8 cellular contexts compared by ENCODE assay signal in the genomic region with DNA sequence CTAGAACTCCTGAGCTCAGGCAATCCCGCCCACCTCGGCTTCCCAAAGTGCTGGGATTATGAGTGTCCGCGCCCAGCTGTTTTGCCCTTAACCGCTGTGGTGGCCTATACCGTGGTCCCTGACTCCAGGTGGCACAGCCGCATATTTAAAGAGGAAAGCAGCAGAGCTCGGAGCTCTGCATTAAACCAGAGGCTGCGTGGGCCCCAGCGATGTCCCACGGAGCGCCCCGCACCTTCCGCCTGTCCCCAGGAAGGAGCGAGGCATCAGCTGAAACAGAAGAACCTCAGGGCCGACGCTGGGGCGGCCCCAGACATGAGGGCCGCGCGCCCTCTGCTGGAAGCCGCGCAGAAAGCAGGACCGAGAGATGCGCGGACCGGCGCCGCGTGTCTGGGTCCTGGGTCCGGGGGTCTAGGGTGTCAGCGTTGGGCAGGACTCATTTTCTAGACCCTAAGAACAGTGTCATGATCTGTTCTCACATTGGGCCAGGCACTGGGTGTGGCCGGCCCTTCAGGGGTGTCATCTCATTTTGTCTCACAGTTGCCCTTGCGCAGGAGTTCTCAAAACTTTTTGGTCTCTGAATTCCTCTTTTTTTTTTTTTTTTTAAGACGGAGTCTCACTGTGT. TPM values are rescaled to one million over a fixed set of nuclear protein-coding genes. Genes with fewer than 3 reads are reported as not detected.
DNase-seq lines count a peak whose midpoint lies in the region; ATAC-seq and TF ChIP-seq lines count a peak whose summit lies in the region.

No MANE protein-coding gene starts in this region.

- in situ Hi-C loops in GM13976 (cut with MboI; ENCODE audit: low sequenced_read_pairs, unreplicated experiment) (no loop called here), brain microvascular endothelial cell (cut with HindIII; ENCODE audit: low pct_ligation_motif_present, low sequenced_read_pairs) (no loop called here)

- H3K36me3 ChIP-seq in brain microvascular endothelial cell (replicated peaks): no peaks in the 10 kb centered on the region

- peak; percentile 92 for TF ChIP-seq CTCF in GM13976 (IDR thresholded peaks at IDR 0.05; ENCODE audit: borderline replicate concordance, control extremely low read depth, extremely low read depth, insufficient read depth, missing control alignments)
- TF ChIP-seq CTCF in VCaP (conservative IDR thresholded peaks at IDR 0.05): peak; percentile 97
- TF ChIP-seq CTCF in brain microvascular endothelial cell (IDR thresholded peaks at IDR 0.05; ENCODE audit: low read depth, low read length, missing control alignments): peak; percentile 96

- peaks cover 33% of the 10 kb centered on the region for H3K27me3 ChIP-seq in brain microvascular endothelial cell (replicated peaks)

- no peak overlapping the region for H3K4me3 ChIP-seq in brain microvascular endothelial cell (ENCODE audit: low read depth, low read length)

- H3K27ac ChIP-seq in VCaP: no peak overlapping the region
- H3K27ac ChIP-seq in brain microvascular endothelial cell: no peak overlapping the region

- no peak for ATAC-seq in HG03159 (IDR thresholded peaks at IDR 0.05; ENCODE audit: unreplicated experiment)

- peak; percentile 3 for DNase-seq in A172 (ENCODE audit: low spot score)
- peak; percentile 90 for DNase-seq in GM13976 (ENCODE audit: low spot score)
- peak; percentile 48 for DNase-seq in NCI-H1694 treated with DMSO at 0.1 percent for 48 hours (lab: John Stamatoyannopoulos, UW)
- DNase-seq in brain microvascular endothelial cell: peak; percentile 46
- peak; percentile 50 for DNase-seq in iris pigment epithelial cell (ENCODE audit: low read depth)
- peak; percentile 31 to 57 for DNase-seq in stimulated activated CD4-positive, alpha-beta T cell treated with anti-CD3 and anti-CD28 coated beads, Interleukin-1b, Interleukin-23, amount 100 ng/mL, for 1 hour (ENCODE audit: low read depth in 2 of 2)

RNA-seq across cellular contexts. Expression of a gene that starts 37.7 kb away (rescaled TPM):
- total RNA-seq in A172 (2014; rRNA removed; shearing (Covaris generic)): 1.0 and 1.4 TPM in 2 replicates

RNA-seq across cellular contexts. Expression of a gene that starts 49.6 kb away (rescaled TPM):
- total RNA-seq in A172 (2014; rRNA removed; shearing (Covaris generic)): 1.4 and 5.2 TPM in 2 replicates

Comparison
In these comparisons a context has a peak if more than half of its experiments do, and no peak if none do; other contexts are left out.
1. DNase-seq: peak in every context shown above with its lines; median percentile 90 in GM13976; 50 in iris pigment epithelial cell; 48 in NCI-H1694 treated with DMSO at 0.1 percent for 48 hours; 46 in brain microvascular endothelial cell; 44 in stimulated activated CD4-positive, alpha-beta T cell treated with anti-CD3 and anti-CD28 coated beads, Interleukin-1b, Interleukin-23, amount 100 ng/mL, for 1 hour; 3 in A172.